ENCODE assay signal across 14 cellular contexts in genomic region chr17:81046131-81046769, GRCh38. TPM values are rescaled to one million over a fixed set of nuclear protein-coding genes. Genes with fewer than 3 reads are reported as not detected.
A peak's percentile ranks its signal among the peaks of the same experiment; 100 is the strongest.
DNase-seq lines count a peak whose midpoint lies in the region; ATAC-seq and TF ChIP-seq lines count a peak whose summit lies in the region.
"Had no signal": no experiment of that assay in that cellular context is flagged by ENCODE, and none has a peak within 500 bp of the region (broad histone marks: within the 10 kb centered on the region; RNA-seq: fewer than 3 reads in every experiment).

No MANE protein-coding gene starts in this region.

- 80 to 83% methylated on average over 1 to 10 of the region's 17 CpGs for WGBS in gastroesophageal sphincter (ENCODE audit: low coverage in 1 of 2), 2 donors
- 86% methylated on average over 14 of the region's 17 CpGs for WGBS in prostate gland
- WGBS in lower leg skin, 2 donors, result 90 to 92% methylated on average over 17 of the region's 17 CpGs

- H3K9me3 ChIP-seq in BLaER1, result no peaks in the 10 kb centered on the region
- H3K9me3 ChIP-seq in Panc1 (ENCODE audit: control insufficient read depth, insufficient read depth, low read depth, low read length), result no peaks in the 10 kb centered on the region
- no peaks in the 10 kb centered on the region for H3K9me3 ChIP-seq in gastroesophageal sphincter
- no peaks in the 10 kb centered on the region for H3K9me3 ChIP-seq in prostate gland

- no peak for TF ChIP-seq CTCF in Panc1 (IDR thresholded peaks at IDR 0.05)
- no peak for TF ChIP-seq CTCF in gastroesophageal sphincter (IDR thresholded peaks at IDR 0.05)
- TF ChIP-seq CTCF in prostate gland (IDR thresholded peaks at IDR 0.05), result no peak
- TF ChIP-seq CTCF in lower leg skin (IDR thresholded peaks at IDR 0.05), result no peak

- H4K20me1 ChIP-seq in BLaER1, result peaks cover 59% of the 10 kb centered on the region

- intact Hi-C loops in Panc1 (cut with micrococcal nuclease; ENCODE audit: unreplicated experiment) (no loop called here), prostate gland (cut with DNase I) (no loop called here), lower leg skin (cut with DNase I; ENCODE audit: low total_unique reads) (no loop called here)

- no peak for TF ChIP-seq POLR2A in gastroesophageal sphincter (IDR thresholded peaks at IDR 0.05)
- TF ChIP-seq POLR2A in prostate gland (IDR thresholded peaks at IDR 0.05), result no peak
- TF ChIP-seq POLR2A in lower leg skin (IDR thresholded peaks at IDR 0.05), result no peak

- H3K4me3 ChIP-seq in BLaER1, result no peak overlapping the region
- no peak overlapping the region for H3K4me3 ChIP-seq in Panc1 (ENCODE audit: low read depth in 2 of 2, low read length in 2 of 2)
- H3K4me3 ChIP-seq in gastroesophageal sphincter, result no peak overlapping the region
- no peak overlapping the region for H3K4me3 ChIP-seq in prostate gland
- no peak overlapping the region for H3K4me3 ChIP-seq in lower leg skin (ENCODE audit: low read depth, poor library complexity, severe bottlenecking)
- H3K4me3 ChIP-seq: cardiac muscle cell had no signal

- in situ Hi-C loops in Panc1 (cut with HindIII; ENCODE audit: low pct_unique_long_range_greater_than_20kb, low sequenced_read_pairs), result no loop called here

- peaks cover 70% of the 10 kb centered on the region for H3K27me3 ChIP-seq in BLaER1
- H3K27me3 ChIP-seq in Panc1 (ENCODE audit: control insufficient read depth, insufficient read depth, low read length), result no peaks in the 10 kb centered on the region
- no peaks in the 10 kb centered on the region for H3K27me3 ChIP-seq in gastroesophageal sphincter
- H3K27me3 ChIP-seq in prostate gland (replicated peaks; ENCODE audit: insufficient read depth), result no peaks in the 10 kb centered on the region
- H3K27me3 ChIP-seq: cardiac muscle cell had no signal

- H3K4me2 ChIP-seq in BLaER1, result peak overlapping the region; percentile 74

- H3K9ac ChIP-seq in BLaER1, result no peak overlapping the region

- CTCF ChIA-PET in Panc1 (lab: Charles Lee), result no interaction called here

- H3K27ac ChIP-seq in BLaER1, result no peak overlapping the region
- H3K27ac ChIP-seq in Panc1 (ENCODE audit: low read length), result peak overlapping the region; percentile 99
- H3K27ac ChIP-seq in gastroesophageal sphincter, result peak overlapping the region in 3 of 4 donors; percentile 79 to 83 (median 81)
- peak overlapping the region; percentile 90 to 95 for H3K27ac ChIP-seq in prostate gland
- H3K27ac ChIP-seq: cardiac muscle cell had no signal

- BruUV-seq in Panc1 (replicated peaks; lab: Mats Ljungman, UMichigan), result no TSS peak

- ATAC-seq in Panc1, result no peak
- no peak for ATAC-seq in gastroesophageal sphincter
- no peak for ATAC-seq in HG03108 (IDR thresholded peaks at IDR 0.05; ENCODE audit: unreplicated experiment)
- ATAC-seq: CD8-positive, alpha-beta T cell had no signal

- POLR2A ChIA-PET in Panc1 (lab: Charles Lee), result interaction anchor here (0.5 to 0.9 kb wide), 3 partner anchors 9 to 84 kb away, joined by 3 to 5 read pairs (median 4); no protein-coding TSS in a partner anchor

- H3K4me1 ChIP-seq in BLaER1 (peaks cover 64% of the 10 kb centered on the region), Panc1 (ENCODE audit: control insufficient read depth, insufficient read depth, low read length) (peaks cover 99% of the 10 kb centered on the region), gastroesophageal sphincter (peaks cover 0 to 93% (median 42%) of the 10 kb centered on the region in 3 donors), prostate gland (replicated peaks) (peaks cover 65% of the 10 kb centered on the region)

- no peaks in the 10 kb centered on the region for H3K36me3 ChIP-seq in BLaER1
- H3K36me3 ChIP-seq in Panc1 (ENCODE audit: control insufficient read depth, insufficient read depth, low read length), result no peaks in the 10 kb centered on the region
- H3K36me3 ChIP-seq in gastroesophageal sphincter, result no peaks in the 10 kb centered on the region
- H3K36me3 ChIP-seq in prostate gland, result no peaks in the 10 kb centered on the region
- H3K36me3 ChIP-seq: cardiac muscle cell had no signal

- TF ChIP-seq EP300 in gastroesophageal sphincter (IDR thresholded peaks at IDR 0.05), result no peak

- DNase-seq in Panc1 (ENCODE audit: low read depth, low spot score) (no peak), prostate gland (ENCODE audit: low spot score) (no peak), lower leg skin (ENCODE audit: low spot score in 2 of 2) (no peak), NCI-H2196 (lab: John Stamatoyannopoulos, UW; ENCODE audit: unreplicated experiment) (no peak)
- no peak for DNase-seq in activated CD8-positive, alpha-beta memory T cell treated with anti-CD3 and anti-CD28 coated beads, Interleukin-2, amount 50 U/mL, for 48 hours
- DNase-seq: activated CD4-positive, alpha-beta T cell treated with anti-CD3 and anti-CD28 coated beads, Interleukin-2, amount 10 ng/mL, durations not matched to agents 7 days and 5 days; activated effector memory CD4-positive, alpha-beta T cell treated with anti-CD3 and anti-CD28 coated beads, Interleukin-2, amount 50 U/mL, for 16 hours; CD8-positive, alpha-beta T cell; NCI-H187 treated with DMSO at 0.1 percent for 48 hours; stimulated activated CD4-positive, alpha-beta T cell treated with anti-CD3 and anti-CD28 coated beads, Interleukin-2, amount 100 ng/mL, for 24 hours had no signal

RNA-seq across cellular contexts. Expression of gene BAIAP2, which starts 11.3 kb away (rescaled TPM):
- total RNA-seq in Panc1 (2021; ENCODE audit: unreplicated experiment) (125 TPM), gastroesophageal sphincter (10 to 100 TPM; 32.7 to 54.9 (median 40.6) TPM), prostate gland (100 to 1,000 TPM; 125 to 148 TPM), lower leg skin (100 to 1,000 TPM; 190 to 308 (median 224) TPM)
- 117 TPM for polyA plus RNA-seq in Panc1 (2012; ENCODE audit: insufficient read length)

RNA-seq across cellular contexts. Expression of gene CHMP6, which starts 54.6 kb away (rescaled TPM):
- total RNA-seq in Panc1 (2021; ENCODE audit: unreplicated experiment) (43.7 TPM), gastroesophageal sphincter (10 to 100 TPM; 17.6 to 26.0 (median 19.0) TPM), prostate gland (10 to 100 TPM; 30.6 to 35.3 TPM), lower leg skin (10 to 100 TPM; 19.8 to 36.7 (median 26.1) TPM)
- 39.1 TPM for polyA plus RNA-seq in Panc1 (2012; ENCODE audit: insufficient read length)
